In the genomic region with DNA sequence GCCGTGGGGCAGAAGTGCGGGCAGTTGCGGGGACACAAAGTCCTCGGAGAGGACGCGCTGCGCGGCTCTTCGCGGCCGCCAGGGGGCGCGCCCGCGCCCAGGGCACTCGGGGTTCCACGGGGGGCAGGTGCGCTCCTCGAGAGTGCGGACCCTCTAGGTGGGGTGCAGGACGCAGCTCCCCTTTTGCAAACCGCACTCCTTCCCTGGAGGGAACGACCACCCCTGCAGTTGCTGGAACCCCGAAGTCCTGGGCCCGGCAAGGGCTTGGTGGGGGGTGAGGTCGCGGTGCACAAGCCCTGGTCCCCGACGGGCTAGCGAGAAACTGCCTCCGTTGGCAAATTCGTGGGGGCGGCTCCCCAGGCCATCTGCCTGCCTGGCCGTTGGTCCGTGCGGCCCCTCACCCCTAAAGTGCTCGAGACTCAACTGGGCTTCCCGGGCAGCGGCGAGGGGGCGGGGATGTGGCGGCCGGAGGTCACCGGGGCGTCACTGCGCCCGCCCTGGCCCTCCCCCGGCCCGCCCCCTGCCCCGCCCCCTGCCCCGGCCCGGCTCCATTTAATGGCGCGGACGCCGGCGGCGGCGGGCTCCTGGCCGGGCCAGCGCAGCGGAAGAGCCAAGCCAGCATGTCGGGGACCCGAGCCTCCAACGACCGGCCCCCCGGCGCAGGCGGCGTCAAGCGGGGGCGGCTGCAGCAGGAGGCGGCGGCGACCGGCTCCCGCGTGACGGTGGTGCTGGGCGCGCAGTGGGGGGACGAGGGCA, we compare ENCODE assay signal across 8 cellular contexts.
DNase-seq lines count a peak whose midpoint lies in the region; ATAC-seq and TF ChIP-seq lines count a peak whose summit lies in the region.

A gene (plus strand): TSS at position 579 of the 756 bp plus-strand sequence. CDS start 42 bp downstream, at position 621.

- no peaks in the 10 kb centered on the region; the same call in 1 of the 2 replicates for H3K36me3 ChIP-seq in WERI-Rb-1

- H3K27ac ChIP-seq in WERI-Rb-1 (peak within 1 kb of the TSS; percentile 72), layer of hippocampus (ENCODE audit: low read depth, low read length) (peak within 1 kb of the TSS; percentile 69)

- peak; percentile 67 for TF ChIP-seq CTCF in AG09319 (IDR thresholded peaks at IDR 0.05; ENCODE audit: low read depth, low read length)
- peak; percentile 94 for TF ChIP-seq CTCF in WERI-Rb-1 (IDR thresholded peaks at IDR 0.05; ENCODE audit: low read depth, low read length)
- peak; percentile 43 for TF ChIP-seq CTCF in cardiac fibroblast (IDR thresholded peaks at IDR 0.05; ENCODE audit: low read depth, low read length)

- no peaks in the 10 kb centered on the region for H3K9me3 ChIP-seq in WERI-Rb-1 (ENCODE audit: severe bottlenecking)

- no peaks in the 10 kb centered on the region for H3K27me3 ChIP-seq in WERI-Rb-1 (ENCODE audit: insufficient read depth, low read depth, severe bottlenecking)
- H3K27me3 ChIP-seq in layer of hippocampus (ENCODE audit: control insufficient read depth, insufficient read depth, low read length): no peaks in the 10 kb centered on the region

- ATAC-seq in GM18907 (IDR thresholded peaks at IDR 0.05; ENCODE audit: unreplicated experiment): peak; percentile 59
- no peak for ATAC-seq in HG03571 (IDR thresholded peaks at IDR 0.05; ENCODE audit: unreplicated experiment)

- H3K4me3 ChIP-seq in WERI-Rb-1 (ENCODE audit: low read depth, low read length) (peak within 1 kb of the TSS; percentile 41), cardiac fibroblast (replicated peaks in 1 of 2; ENCODE audit: low read depth in 2 of 2, low read length in 2 of 2) (peak within 1 kb of the TSS; percentile 48 to 50)

- DNase-seq in AG09319 (ENCODE audit: extremely low read depth, low read depth) (no peak), KG1 (lab: John Stamatoyannopoulos, UW) (peak; percentile 33), WERI-Rb-1 (peak; percentile 62), cardiac fibroblast (ENCODE audit: low read depth in 2 of 2) (peak; percentile 32 to 56)
- peak; percentile 54 to 64 for DNase-seq in stimulated activated CD4-positive, alpha-beta T cell treated with anti-CD3 and anti-CD28 coated beads, Interleukin-2, amount 100 ng/mL, for 48 hours

Comparison
In these comparisons a context has a peak if more than half of its experiments do, and no peak if none do; other contexts are left out.
1. CTCF ChIP-seq: peak in every context shown above with its lines; median percentile 94 in WERI-Rb-1; 67 in AG09319; 43 in cardiac fibroblast.